ENCODE assay signal across 10 cellular contexts in the genomic region with DNA sequence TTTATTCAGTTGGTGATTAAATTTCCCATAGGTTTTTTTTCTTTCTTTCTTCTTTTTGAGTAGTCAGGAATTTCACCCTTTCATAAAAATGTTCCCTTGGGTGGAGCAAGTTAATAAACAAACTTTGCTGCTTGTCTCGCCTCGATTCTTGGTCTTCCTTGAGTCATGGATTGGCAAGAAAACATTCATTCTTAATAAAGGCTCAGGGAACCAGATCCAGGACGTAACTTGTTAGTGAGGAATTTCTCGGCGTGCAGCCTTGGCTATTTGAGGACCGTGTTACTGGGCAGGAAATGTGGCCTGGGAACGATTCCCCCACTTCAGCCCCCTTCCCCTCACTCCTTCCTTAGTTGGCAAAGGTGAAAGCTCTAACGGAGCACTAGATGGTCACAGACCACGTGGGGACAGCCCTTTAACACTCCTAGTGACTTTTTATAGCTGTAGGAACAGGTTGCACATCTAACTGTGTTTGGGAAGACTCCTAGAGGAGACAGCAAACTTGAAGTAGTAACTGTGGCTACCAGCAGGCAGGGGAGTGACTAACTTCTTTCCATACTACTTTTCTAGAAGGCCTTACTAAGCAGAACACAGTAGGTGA.
DNase-seq lines count a peak whose midpoint lies in the region; ATAC-seq and TF ChIP-seq lines count a peak whose summit lies in the region.
"Had no signal": no experiment of that assay in that cellular context is flagged by ENCODE, and none has a peak within 500 bp of the region (broad histone marks: within the 10 kb centered on the region; RNA-seq: fewer than 3 reads in every experiment).

No MANE protein-coding gene starts in this region.

- H3K27ac Mint-ChIP-seq in immature natural killer cell: no peak overlapping the region
- H3K27ac Mint-ChIP-seq in activated CD8-positive, alpha-beta T cell treated with anti-CD3 and anti-CD28 coated beads, Interleukin-2, amount 10 ng/mL, durations not matched to agents 7 days and 5 days: no peak overlapping the region
- H3K27ac Mint-ChIP-seq: memory B cell had no signal

- H3K4me3 ChIP-seq in sigmoid colon: no peak overlapping the region

- H3K27me3 ChIP-seq in sigmoid colon: no peaks in the 10 kb centered on the region

- H3K27me3 Mint-ChIP-seq in immature natural killer cell (ENCODE audit: low read depth in 3 of 3): peaks cover 9 to 11% (median 11%) of the 10 kb centered on the region in 3 donors
- peaks cover 34% of the 10 kb centered on the region for H3K27me3 Mint-ChIP-seq in activated CD8-positive, alpha-beta T cell treated with anti-CD3 and anti-CD28 coated beads, Interleukin-2, amount 10 ng/mL, durations not matched to agents 7 days and 5 days (ENCODE audit: low read depth)

- H3K9me3 ChIP-seq in sigmoid colon: no peaks in the 10 kb centered on the region

- no peak for TF ChIP-seq EP300 in sigmoid colon (IDR thresholded peaks at IDR 0.05)

- H3K36me3 Mint-ChIP-seq in immature natural killer cell: no peaks in the 10 kb centered on the region
- H3K36me3 Mint-ChIP-seq in activated CD8-positive, alpha-beta T cell treated with anti-CD3 and anti-CD28 coated beads, Interleukin-2, amount 10 ng/mL, durations not matched to agents 7 days and 5 days (ENCODE audit: low read depth): no peaks in the 10 kb centered on the region
- H3K36me3 Mint-ChIP-seq: memory B cell had no signal

- peaks cover 0 to 27% (median 10%) of the 10 kb centered on the region in 4 donors for H3K4me1 ChIP-seq in sigmoid colon

- intact Hi-C loops in sigmoid colon (cut with DNase I): loop anchor here (5.0 kb wide), 3 partner anchors 81 to 249 kb away; a partner anchor contains a TSS

- WGBS in sigmoid colon, 2 donors: 60 to 61% methylated on average over 9 of the region's 9 CpGs

- no peak for TF ChIP-seq CTCF in sigmoid colon (IDR thresholded peaks at IDR 0.05)

- CTCF ChIA-PET in activated CD8-positive, alpha-beta T cell treated with anti-CD3 and anti-CD28 coated beads, Interleukin-2, amount 10 ng/mL, durations not matched to agents 7 days and 5 days (lab: Charles Lee): no interaction called here

- POLR2A ChIA-PET in activated CD8-positive, alpha-beta T cell treated with anti-CD3 and anti-CD28 coated beads, Interleukin-2, amount 10 ng/mL, durations not matched to agents 7 days and 5 days (lab: Charles Lee): no interaction called here

- no peak for TF ChIP-seq POLR2A in sigmoid colon (IDR thresholded peaks at IDR 0.05)

- no peaks in the 10 kb centered on the region for H3K36me3 ChIP-seq in sigmoid colon

- no peaks in the 10 kb centered on the region for H3K4me1 Mint-ChIP-seq in immature natural killer cell
- peaks cover 1% of the 10 kb centered on the region for H3K4me1 Mint-ChIP-seq in activated CD8-positive, alpha-beta T cell treated with anti-CD3 and anti-CD28 coated beads, Interleukin-2, amount 10 ng/mL, durations not matched to agents 7 days and 5 days (ENCODE audit: low read depth)
- H3K4me1 Mint-ChIP-seq: memory B cell had no signal

- H3K9me3 Mint-ChIP-seq in immature natural killer cell: peaks cover 0 to 6% (median 0%) of the 10 kb centered on the region in 6 donors
- no peaks in the 10 kb centered on the region for H3K9me3 Mint-ChIP-seq in activated CD8-positive, alpha-beta T cell treated with anti-CD3 and anti-CD28 coated beads, Interleukin-2, amount 10 ng/mL, durations not matched to agents 7 days and 5 days (ENCODE audit: insufficient read depth)

- ATAC-seq in HG02885 (IDR thresholded peaks at IDR 0.05; ENCODE audit: poor library complexity, unreplicated experiment): no peak
- no peak for ATAC-seq in activated CD8-positive, alpha-beta T cell treated with anti-CD3 and anti-CD28 coated beads, Interleukin-2, amount 10 ng/mL, durations not matched to agents 7 days and 5 days

- peak overlapping the region in 3 of 4 donors; percentile 4 to 91 (median 37) for H3K27ac ChIP-seq in sigmoid colon
- H3K27ac ChIP-seq: KMS-11 had no signal

- no peak overlapping the region for H3K4me3 Mint-ChIP-seq in immature natural killer cell
- no peak overlapping the region for H3K4me3 Mint-ChIP-seq in activated CD8-positive, alpha-beta T cell treated with anti-CD3 and anti-CD28 coated beads, Interleukin-2, amount 10 ng/mL, durations not matched to agents 7 days and 5 days
- H3K4me3 Mint-ChIP-seq: memory B cell had no signal

- peak; percentile 45 for DNase-seq in ELF-1 (ENCODE audit: low read depth, low spot score)
- DNase-seq in astrocyte of the hippocampus (ENCODE audit: low read depth, low spot score): peak; percentile 94
- peak in 29 of 51 donors; percentile 18 to 81 (median 42) for DNase-seq in hypothalamus (lab: John Stamatoyannopoulos, UW)
- no peak for DNase-seq in sigmoid colon
- DNase-seq in NCI-H2107 treated with DMSO at 0.1 percent for 48 hours (lab: John Stamatoyannopoulos, UW; ENCODE audit: unreplicated experiment): no peak
- no peak for DNase-seq in immature natural killer cell
- DNase-seq in activated CD8-positive, alpha-beta T cell treated with anti-CD3 and anti-CD28 coated beads, Interleukin-2, amount 10 ng/mL, durations not matched to agents 7 days and 5 days: no peak

Comparison
In these comparisons a context has a peak if more than half of its experiments do, and no peak if none do; other contexts are left out.
1. DNase-seq: peak in ELF-1 (single experiment), astrocyte of the hippocampus (single experiment) and hypothalamus (29 of 51); none in sigmoid colon (single experiment), NCI-H2107 treated with DMSO at 0.1 percent for 48 hours (single experiment), immature natural killer cell (0 of 3) and activated CD8-positive, alpha-beta T cell treated with anti-CD3 and anti-CD28 coated beads, Interleukin-2, amount 10 ng/mL, durations not matched to agents 7 days and 5 days (single experiment).